1 cellular context compared by ENCODE assay signal in the genomic region with DNA sequence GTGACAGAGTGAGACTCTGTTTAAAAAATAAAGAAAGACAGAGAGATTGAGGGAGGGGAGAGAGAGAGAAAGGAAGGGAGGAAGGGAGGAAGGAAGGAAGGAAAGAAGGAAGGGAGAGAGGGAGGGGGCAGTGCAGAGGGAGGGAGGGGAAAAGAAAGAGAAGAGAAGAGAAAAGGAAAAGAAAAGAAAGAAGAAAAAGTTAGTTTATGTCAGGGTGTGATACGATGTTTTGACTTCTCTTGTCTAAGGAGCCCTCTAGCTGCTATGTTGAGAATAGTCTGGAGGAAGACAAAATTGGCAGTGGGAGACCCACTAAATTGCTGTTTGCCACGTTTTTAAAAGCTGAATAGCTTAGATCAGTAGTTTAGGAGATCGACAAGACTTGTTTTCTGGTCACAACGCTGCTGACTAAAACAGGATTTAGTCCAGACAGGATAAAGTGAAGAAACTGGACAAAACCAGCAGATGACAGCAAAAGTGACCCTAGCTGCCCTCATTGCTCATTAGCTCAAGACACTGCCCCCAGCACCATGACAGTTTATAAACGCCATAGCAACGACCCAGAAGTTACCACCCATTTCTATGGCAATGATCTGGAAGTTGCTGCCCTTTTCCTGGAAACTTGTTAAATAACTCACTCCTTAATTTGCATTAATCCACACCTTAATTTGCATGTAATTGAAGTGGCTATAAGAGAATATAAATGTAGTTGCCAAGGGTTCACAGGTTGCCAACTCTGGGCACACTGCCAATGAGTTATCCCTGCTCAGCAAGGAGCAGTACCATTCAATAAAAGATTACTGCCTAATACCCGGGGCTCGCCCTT.
TF ChIP-seq lines count a peak whose summit lies in the region.

No MANE protein-coding gene starts in this region.

TF ChIP-seq in GM23338, 12 proteins besides CTCF, POLR2A, EP300 and RAD21 (continued from another document):
- TF ChIP-seq, protein P1, sequence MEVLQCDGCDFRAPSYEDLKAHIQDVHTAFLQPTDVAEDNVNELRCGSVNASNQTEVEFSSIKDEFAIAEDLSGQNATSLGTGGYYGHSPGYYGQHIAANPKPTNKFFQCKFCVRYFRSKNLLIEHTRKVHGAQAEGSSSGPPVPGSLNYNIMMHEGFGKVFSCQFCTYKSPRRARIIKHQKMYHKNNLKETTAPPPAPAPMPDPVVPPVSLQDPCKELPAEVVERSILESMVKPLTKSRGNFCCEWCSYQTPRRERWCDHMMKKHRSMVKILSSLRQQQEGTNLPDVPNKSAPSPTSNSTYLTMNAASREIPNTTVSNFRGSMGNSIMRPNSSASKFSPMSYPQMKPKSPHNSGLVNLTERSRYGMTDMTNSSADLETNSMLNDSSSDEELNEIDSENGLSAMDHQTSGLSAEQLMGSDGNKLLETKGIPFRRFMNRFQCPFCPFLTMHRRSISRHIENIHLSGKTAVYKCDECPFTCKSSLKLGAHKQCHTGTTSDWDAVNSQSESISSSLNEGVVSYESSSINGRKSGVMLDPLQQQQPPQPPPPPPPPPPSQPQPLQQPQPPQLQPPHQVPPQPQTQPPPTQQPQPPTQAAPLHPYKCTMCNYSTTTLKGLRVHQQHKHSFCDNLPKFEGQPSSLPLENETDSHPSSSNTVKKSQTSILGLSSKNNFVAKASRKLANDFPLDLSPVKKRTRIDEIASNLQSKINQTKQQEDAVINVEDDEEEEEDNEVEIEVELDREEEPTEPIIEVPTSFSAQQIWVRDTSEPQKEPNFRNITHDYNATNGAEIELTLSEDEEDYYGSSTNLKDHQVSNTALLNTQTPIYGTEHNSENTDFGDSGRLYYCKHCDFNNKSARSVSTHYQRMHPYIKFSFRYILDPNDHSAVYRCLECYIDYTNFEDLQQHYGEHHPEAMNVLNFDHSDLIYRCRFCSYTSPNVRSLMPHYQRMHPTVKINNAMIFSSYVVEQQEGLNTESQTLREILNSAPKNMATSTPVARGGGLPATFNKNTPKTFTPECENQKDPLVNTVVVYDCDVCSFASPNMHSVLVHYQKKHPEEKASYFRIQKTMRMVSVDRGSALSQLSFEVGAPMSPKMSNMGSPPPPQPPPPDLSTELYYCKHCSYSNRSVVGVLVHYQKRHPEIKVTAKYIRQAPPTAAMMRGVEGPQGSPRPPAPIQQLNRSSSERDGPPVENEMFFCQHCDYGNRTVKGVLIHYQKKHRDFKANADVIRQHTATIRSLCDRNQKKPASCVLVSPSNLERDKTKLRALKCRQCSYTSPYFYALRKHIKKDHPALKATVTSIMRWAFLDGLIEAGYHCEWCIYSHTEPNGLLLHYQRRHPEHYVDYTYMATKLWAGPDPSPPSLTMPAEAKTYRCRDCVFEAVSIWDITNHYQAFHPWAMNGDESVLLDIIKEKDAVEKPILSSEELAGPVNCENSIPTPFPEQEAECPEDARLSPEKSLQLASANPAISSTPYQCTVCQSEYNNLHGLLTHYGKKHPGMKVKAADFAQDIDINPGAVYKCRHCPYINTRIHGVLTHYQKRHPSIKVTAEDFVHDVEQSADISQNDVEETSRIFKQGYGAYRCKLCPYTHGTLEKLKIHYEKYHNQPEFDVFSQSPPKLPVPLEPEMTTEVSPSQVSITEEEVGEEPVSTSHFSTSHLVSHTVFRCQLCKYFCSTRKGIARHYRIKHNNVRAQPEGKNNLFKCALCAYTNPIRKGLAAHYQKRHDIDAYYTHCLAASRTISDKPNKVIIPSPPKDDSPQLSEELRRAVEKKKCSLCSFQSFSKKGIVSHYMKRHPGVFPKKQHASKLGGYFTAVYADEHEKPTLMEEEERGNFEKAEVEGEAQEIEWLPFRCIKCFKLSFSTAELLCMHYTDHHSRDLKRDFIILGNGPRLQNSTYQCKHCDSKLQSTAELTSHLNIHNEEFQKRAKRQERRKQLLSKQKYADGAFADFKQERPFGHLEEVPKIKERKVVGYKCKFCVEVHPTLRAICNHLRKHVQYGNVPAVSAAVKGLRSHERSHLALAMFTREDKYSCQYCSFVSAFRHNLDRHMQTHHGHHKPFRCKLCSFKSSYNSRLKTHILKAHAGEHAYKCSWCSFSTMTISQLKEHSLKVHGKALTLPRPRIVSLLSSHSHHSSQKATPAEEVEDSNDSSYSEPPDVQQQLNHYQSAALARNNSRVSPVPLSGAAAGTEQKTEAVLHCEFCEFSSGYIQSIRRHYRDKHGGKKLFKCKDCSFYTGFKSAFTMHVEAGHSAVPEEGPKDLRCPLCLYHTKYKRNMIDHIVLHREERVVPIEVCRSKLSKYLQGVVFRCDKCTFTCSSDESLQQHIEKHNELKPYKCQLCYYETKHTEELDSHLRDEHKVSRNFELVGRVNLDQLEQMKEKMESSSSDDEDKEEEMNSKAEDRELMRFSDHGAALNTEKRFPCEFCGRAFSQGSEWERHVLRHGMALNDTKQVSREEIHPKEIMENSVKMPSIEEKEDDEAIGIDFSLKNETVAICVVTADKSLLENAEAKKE (CRISPR knock-in tag; IDR thresholded peaks at IDR 0.05) = no peak
- no peak for TF ChIP-seq CREB1 (CRISPR knock-in tag; IDR thresholded peaks at IDR 0.05; ENCODE audit: low read depth)
